ENCODE assay signal across 19 cellular contexts in the genomic region with DNA sequence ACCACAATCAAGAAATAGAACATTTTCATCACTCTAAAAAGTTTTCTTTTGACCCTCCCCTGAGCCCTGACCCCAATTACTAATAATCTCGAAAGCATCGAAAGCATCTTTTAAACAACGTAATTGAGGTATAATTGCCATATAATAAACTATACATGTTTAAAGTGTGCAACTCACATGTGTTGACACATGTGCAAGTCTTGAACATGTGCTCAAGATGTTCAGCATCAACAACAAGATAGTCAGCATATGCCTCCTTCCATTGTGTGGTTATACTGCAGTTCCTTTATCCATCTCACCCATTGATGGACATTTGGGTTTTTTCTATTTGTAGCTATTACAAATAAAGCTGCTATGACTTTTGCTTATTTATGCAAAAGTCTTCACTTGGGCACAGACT.
A peak's percentile ranks its signal among the peaks of the same experiment; 100 is the strongest.
DNase-seq lines count a peak whose midpoint lies in the region; ATAC-seq, FAIRE-seq and TF ChIP-seq lines count a peak whose summit lies in the region.
"Had no signal": no experiment of that assay in that cellular context is flagged by ENCODE, and none has a peak within 500 bp of the region (broad histone marks: within the 10 kb centered on the region; RNA-seq: fewer than 3 reads in every experiment).

No MANE protein-coding gene starts in this region.

- POLR2A ChIA-PET in A549 (lab: Yijun Ruan, JAX): interaction anchor here (2.2 kb wide), 1 partner anchor 12 kb away, joined by 4 read pairs; no protein-coding TSS in a partner anchor
- POLR2A ChIA-PET in Panc1 (lab: Charles Lee): no interaction called here

- CTCF ChIA-PET in A549 (lab: Yijun Ruan, JAX) (interaction anchor here (1.0 to 3.0 kb wide), 2 partner anchors 64 to 71 kb away, joined by 3 to 16 read pairs; no protein-coding TSS in a partner anchor), Panc1 (lab: Charles Lee) (interaction anchor here (0.7 kb wide), 1 partner anchor 94 kb away, joined by 3 read pairs; no protein-coding TSS in a partner anchor)

- ATAC-seq in A549 (no peak), Panc1 (no peak), HG02870 (IDR thresholded peaks at IDR 0.05; ENCODE audit: unreplicated experiment) (no peak)
- ATAC-seq: GM23338, HCT116 had no signal

- H3K4me3 ChIP-seq in A549 (no peak overlapping the region), Panc1 (ENCODE audit: low read depth in 2 of 2, low read length in 2 of 2) (no peak overlapping the region)
- H3K4me3 ChIP-seq: GM23338 had no signal

- in situ Hi-C loops in Panc1 (cut with HindIII; ENCODE audit: low pct_unique_long_range_greater_than_20kb, low sequenced_read_pairs): no loop called here

- no peaks in the 10 kb centered on the region for H3K27me3 ChIP-seq in Panc1 (ENCODE audit: control insufficient read depth, insufficient read depth, low read length)

- WGBS in A549 (ENCODE audit: missing lambda C conversion rate): 96% methylated on average over 3 of the region's 3 CpGs

- TF ChIP-seq EP300 in A549 (IDR thresholded peaks at IDR 0.05): no peak

- H3K36me3 ChIP-seq in Panc1 (ENCODE audit: control insufficient read depth, insufficient read depth, low read length): no peaks in the 10 kb centered on the region

- no peak overlapping the region for H3K4me2 ChIP-seq in A549
- H3K4me2 ChIP-seq: GM23338 had no signal

- TF ChIP-seq RAD21 in A549 (conservative IDR thresholded peaks at IDR 0.05 in 1 of 2, IDR thresholded peaks at IDR 0.05 in 1 of 2): no peak

- H3K27ac ChIP-seq in A549 (peak overlapping the region; percentile 98), Panc1 (ENCODE audit: low read length) (peak overlapping the region; percentile 97), VCaP (peak overlapping the region; percentile 100)

- DNase-seq in A549 (ENCODE audit: low read depth in 1 of 2, low spot score in 1 of 2) (no peak), Panc1 (ENCODE audit: low read depth, low spot score) (no peak), medulla oblongata (ENCODE audit: extremely low spot score) (no peak)
- no peak for DNase-seq in activated CD8-positive, alpha-beta memory T cell treated with anti-CD3 and anti-CD28 coated beads, Interleukin-2, amount 50 U/mL, for 4 hours
- DNase-seq: 8988T; C1 segment of cervical spinal cord; Calu3; CD4-positive, alpha-beta memory T cell; COR-L47; DMS53; DMS79 treated with DMSO at 0.1 percent for 48 hours; GF-D8; H9 had no signal

- peaks cover 42% of the 10 kb centered on the region for H3K4me1 ChIP-seq in A549
- H3K4me1 ChIP-seq in Panc1 (ENCODE audit: control insufficient read depth, insufficient read depth, low read length): peaks cover 72% of the 10 kb centered on the region

- H3K9me3 ChIP-seq in A549 (no peaks in the 10 kb centered on the region), Panc1 (ENCODE audit: control insufficient read depth, insufficient read depth, low read depth, low read length) (no peaks in the 10 kb centered on the region)

- BruUV-seq in Panc1 (replicated peaks; lab: Mats Ljungman, UMichigan): no TSS peak

- TF ChIP-seq CTCF in A549 (IDR thresholded peaks at IDR 0.05) (no peak), Panc1 (IDR thresholded peaks at IDR 0.05) (no peak), VCaP (conservative IDR thresholded peaks at IDR 0.05) (no peak)

- intact Hi-C loops in Panc1 (cut with micrococcal nuclease; ENCODE audit: unreplicated experiment): loop anchor here (5.0 kb wide), 2 partner anchors 34 to 76 kb away; no protein-coding TSS in a partner anchor

- FAIRE-seq in A549 (lab: Jason Lieb, UNC): no peak
- FAIRE-seq: GM12891, GM18507 had no signal

- TF ChIP-seq POLR2A in A549 (IDR thresholded peaks at IDR 0.05; ENCODE audit: low read length): no peak

TF ChIP-seq in A549, 52 proteins besides CTCF, POLR2A, EP300 and RAD21:
- TF ChIP-seq ZFP36 (IDR thresholded peaks at IDR 0.05; ENCODE audit: borderline replicate concordance, partially characterized antibody) (no peak), EHF (CRISPR knock-in tag; IDR thresholded peaks at IDR 0.05) (no peak), CHD2 (IDR thresholded peaks at IDR 0.05; ENCODE audit: low read length, partially characterized antibody) (no peak), NPAS2 (CRISPR knock-in tag; IDR thresholded peaks at IDR 0.05; ENCODE audit: borderline replicate concordance) (no peak), CBX2 (IDR thresholded peaks at IDR 0.05; ENCODE audit: borderline replicate concordance, low read depth) (no peak)
